ENCODE assay signal across 1 cellular context in the genomic region with DNA sequence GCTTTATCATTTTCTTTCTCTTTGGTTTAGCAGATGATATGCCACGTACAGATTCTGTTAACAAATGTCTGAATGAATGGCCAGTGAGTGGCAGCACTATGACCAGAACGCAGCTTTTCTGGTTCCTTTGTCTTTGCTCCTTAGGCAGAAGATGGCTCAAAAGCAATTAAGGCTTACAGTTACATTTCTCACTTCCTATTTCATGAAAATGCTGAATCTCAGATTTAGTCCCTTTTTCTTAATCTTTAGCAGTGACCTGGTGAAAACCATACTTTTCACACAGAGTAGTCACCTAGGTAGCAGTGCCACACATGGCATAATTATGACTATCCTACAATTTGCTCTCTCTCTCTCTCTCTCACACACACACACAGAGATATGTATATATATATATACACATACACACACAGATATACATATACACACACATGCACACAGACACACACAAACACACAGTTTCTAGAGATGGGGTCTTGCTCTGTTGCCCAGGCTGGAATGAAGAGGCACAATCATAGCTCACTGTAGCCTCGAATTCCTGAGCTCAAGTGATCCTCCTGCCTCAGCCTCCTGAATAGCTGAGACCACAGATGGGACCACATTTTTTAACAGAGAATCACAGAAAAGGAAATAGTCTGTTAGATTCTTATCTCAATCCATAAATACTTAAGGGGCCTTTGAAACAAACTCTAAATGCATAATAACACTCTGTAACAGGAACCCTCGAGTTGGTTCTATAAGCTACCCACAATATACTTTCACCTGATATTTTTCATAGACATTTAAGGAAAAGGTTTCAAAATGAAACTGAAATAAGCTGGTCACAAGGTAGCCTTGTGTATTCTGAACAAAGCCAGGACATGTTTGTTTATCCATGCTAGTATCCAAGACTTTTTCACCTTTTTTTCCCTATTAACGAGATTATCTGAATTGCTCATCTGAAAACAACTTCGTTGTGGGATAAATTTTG.
TF ChIP-seq lines count a peak whose summit lies in the region.

No MANE protein-coding gene starts in this region.

TF ChIP-seq in HepG2, 621 proteins besides CTCF, POLR2A, EP300 and RAD21:
- TF ChIP-seq ELF4 (CRISPR knock-in tag; IDR thresholded peaks at IDR 0.05; ENCODE audit: borderline replicate concordance) (no peak), SNAI1 (CRISPR knock-in tag; IDR thresholded peaks at IDR 0.05; ENCODE audit: borderline replicate concordance) (no peak), CAMTA2 (CRISPR knock-in tag; IDR thresholded peaks at IDR 0.05; ENCODE audit: borderline replicate concordance) (no peak), MAFF (IDR thresholded peaks at IDR 0.05; ENCODE audit: low read depth, low read length) (peak; percentile 9; the same call in 1 of the 2 replicates), ZBTB21 (CRISPR knock-in tag; IDR thresholded peaks at IDR 0.05) (no peak), HNRNPLL (IDR thresholded peaks at IDR 0.05; ENCODE audit: low read depth, low read length, poor library complexity, severe bottlenecking) (no peak), U2AF1 (optimal IDR thresholded peaks at IDR 0.05; ENCODE audit: low read depth, low read length) (no peak)
- TF ChIP-seq, protein P1, sequence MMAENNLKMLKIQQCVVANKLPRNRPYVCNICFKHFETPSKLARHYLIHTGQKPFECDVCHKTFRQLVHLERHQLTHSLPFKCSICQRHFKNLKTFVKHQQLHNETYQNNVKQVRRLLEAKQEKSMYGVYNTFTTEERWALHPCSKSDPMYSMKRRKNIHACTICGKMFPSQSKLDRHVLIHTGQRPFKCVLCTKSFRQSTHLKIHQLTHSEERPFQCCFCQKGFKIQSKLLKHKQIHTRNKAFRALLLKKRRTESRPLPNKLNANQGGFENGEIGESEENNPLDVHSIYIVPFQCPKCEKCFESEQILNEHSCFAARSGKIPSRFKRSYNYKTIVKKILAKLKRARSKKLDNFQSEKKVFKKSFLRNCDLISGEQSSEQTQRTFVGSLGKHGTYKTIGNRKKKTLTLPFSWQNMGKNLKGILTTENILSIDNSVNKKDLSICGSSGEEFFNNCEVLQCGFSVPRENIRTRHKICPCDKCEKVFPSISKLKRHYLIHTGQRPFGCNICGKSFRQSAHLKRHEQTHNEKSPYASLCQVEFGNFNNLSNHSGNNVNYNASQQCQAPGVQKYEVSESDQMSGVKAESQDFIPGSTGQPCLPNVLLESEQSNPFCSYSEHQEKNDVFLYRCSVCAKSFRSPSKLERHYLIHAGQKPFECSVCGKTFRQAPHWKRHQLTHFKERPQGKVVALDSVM (CRISPR knock-in tag; IDR thresholded peaks at IDR 0.05), result peak; percentile 29; the same call in 1 of the 2 replicates
- TF ChIP-seq, protein P2, sequence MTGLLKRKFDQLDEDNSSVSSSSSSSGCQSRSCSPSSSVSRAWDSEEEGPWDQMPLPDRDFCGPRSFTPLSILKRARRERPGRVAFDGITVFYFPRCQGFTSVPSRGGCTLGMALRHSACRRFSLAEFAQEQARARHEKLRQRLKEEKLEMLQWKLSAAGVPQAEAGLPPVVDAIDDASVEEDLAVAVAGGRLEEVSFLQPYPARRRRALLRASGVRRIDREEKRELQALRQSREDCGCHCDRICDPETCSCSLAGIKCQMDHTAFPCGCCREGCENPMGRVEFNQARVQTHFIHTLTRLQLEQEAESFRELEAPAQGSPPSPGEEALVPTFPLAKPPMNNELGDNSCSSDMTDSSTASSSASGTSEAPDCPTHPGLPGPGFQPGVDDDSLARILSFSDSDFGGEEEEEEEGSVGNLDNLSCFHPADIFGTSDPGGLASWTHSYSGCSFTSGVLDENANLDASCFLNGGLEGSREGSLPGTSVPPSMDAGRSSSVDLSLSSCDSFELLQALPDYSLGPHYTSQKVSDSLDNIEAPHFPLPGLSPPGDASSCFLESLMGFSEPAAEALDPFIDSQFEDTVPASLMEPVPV (CRISPR knock-in tag; IDR thresholded peaks at IDR 0.05), result no peak
TF ChIP-seq in HepG2: peak in this region for 2.
